In the genomic region with DNA sequence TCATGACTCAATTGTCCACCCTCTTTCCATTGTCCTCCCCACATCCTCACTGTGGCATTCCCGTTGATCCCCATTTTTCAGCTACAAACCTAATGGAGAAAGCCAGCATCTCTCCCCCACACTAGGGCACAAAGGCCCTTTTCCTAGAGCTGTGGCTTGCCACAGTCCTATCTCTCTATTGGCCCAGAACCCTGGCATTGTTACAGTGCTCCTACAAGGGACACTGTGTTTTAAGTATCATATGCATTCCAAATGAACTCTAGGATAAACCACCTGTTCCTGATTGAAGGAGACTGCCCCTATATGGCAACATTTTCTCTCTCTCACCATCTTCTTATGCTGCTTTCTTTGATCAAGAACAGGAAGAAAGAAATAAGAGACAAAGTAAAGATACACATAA, we compare ENCODE assay signal across 19 cellular contexts.
DNase-seq lines count a peak whose midpoint lies in the region; ATAC-seq and TF ChIP-seq lines count a peak whose summit lies in the region.
"Had no signal": no experiment of that assay in that cellular context is flagged by ENCODE, and none has a peak within 500 bp of the region (broad histone marks: within the 10 kb centered on the region; RNA-seq: fewer than 3 reads in every experiment).

No MANE protein-coding gene starts in this region.

- H3K4me3 ChIP-seq in SJCRH30 (no peak overlapping the region), thymus (ENCODE audit: low read length) (no peak overlapping the region)
- H3K4me3 ChIP-seq: BLaER1 treated with 17β-estradiol and CSF1 and Interleukin-3, amounts not matched to agents 10 nM and 100 nM had no signal

- TF ChIP-seq POLR2A in GM18505 (IDR thresholded peaks at IDR 0.05; ENCODE audit: borderline replicate concordance, extremely low read depth, insufficient read depth, insufficient read length), result no peak

- H3K36me3 Mint-ChIP-seq in activated naive CD4-positive, alpha-beta T cell treated with anti-CD3 and anti-CD28 coated beads, Interleukin-2, amount 50 U/mL, for 24 hours, result no peaks in the 10 kb centered on the region
- peaks cover 6% of the 10 kb centered on the region for H3K36me3 Mint-ChIP-seq in activated naive CD4-positive, alpha-beta T cell treated with anti-CD3 and anti-CD28 coated beads, Interleukin-2, amount 10 ng/mL, durations not matched to agents 7 days and 5 days
- peaks cover 7% of the 10 kb centered on the region for H3K36me3 Mint-ChIP-seq in effector memory CD8-positive, alpha-beta T cell (ENCODE audit: insufficient read depth)
- H3K36me3 Mint-ChIP-seq in endothelial cell (ENCODE audit: low read depth, unreplicated experiment), result no peaks in the 10 kb centered on the region

- H3K4me3 Mint-ChIP-seq in activated naive CD4-positive, alpha-beta T cell treated with anti-CD3 and anti-CD28 coated beads, Interleukin-2, amount 50 U/mL, for 24 hours, result no peak overlapping the region
- H3K4me3 Mint-ChIP-seq in activated naive CD4-positive, alpha-beta T cell treated with anti-CD3 and anti-CD28 coated beads, Interleukin-2, amount 10 ng/mL, durations not matched to agents 7 days and 5 days, result no peak overlapping the region
- H3K4me3 Mint-ChIP-seq in effector memory CD8-positive, alpha-beta T cell, result no peak overlapping the region
- no peak overlapping the region for H3K4me3 Mint-ChIP-seq in endothelial cell (ENCODE audit: unreplicated experiment)

- H3K36me3 ChIP-seq in SJCRH30 (no peaks in the 10 kb centered on the region), thymus (ENCODE audit: control insufficient read depth, insufficient read depth) (no peaks in the 10 kb centered on the region)

- DNase-seq in activated naive CD4-positive, alpha-beta T cell treated with anti-CD3 and anti-CD28 coated beads, Interleukin-2, amount 10 ng/mL, durations not matched to agents 7 days and 5 days, result no peak
- DNase-seq in SJCRH30 (peak; percentile 28 to 70), endothelial cell (ENCODE audit: low spot score) (no peak), T-helper 9 cell (no peak)
- DNase-seq in effector memory CD8-positive, alpha-beta T cell, result no peak
- DNase-seq: Caco-2, EL, H7, NCI-H1048, NCI-H1436 treated with DMSO at 0.1 percent for 48 hours, NCI-H2081, NCI-H748 treated with DMSO at 0.1 percent for 48 hours, PC-3 had no signal

- H3K27ac ChIP-seq in SJCRH30 (no peak overlapping the region), thymus (ENCODE audit: low read depth) (peak overlapping the region; percentile 61)
- H3K27ac ChIP-seq: BLaER1 treated with 17β-estradiol and CSF1 and Interleukin-3, amounts not matched to agents 10 nM and 100 nM; KMS-11; RWPE1 had no signal

- no peak for TF ChIP-seq CTCF in endothelial cell (IDR thresholded peaks at IDR 0.05; ENCODE audit: unreplicated experiment)

- WGBS in thymus, result 98% methylated on average over 1 of the region's 1 CpG

- CTCF ChIA-PET in activated naive CD4-positive, alpha-beta T cell treated with anti-CD3 and anti-CD28 coated beads, Interleukin-2, amount 10 ng/mL, durations not matched to agents 7 days and 5 days (lab: Charles Lee), result interaction anchor here (1.4 kb wide), 1 partner anchor 299 kb away, joined by 5 read pairs; no protein-coding TSS in a partner anchor

- no peaks in the 10 kb centered on the region for H3K27me3 ChIP-seq in SJCRH30
- no peaks in the 10 kb centered on the region for H3K27me3 ChIP-seq in thymus (ENCODE audit: control insufficient read depth, insufficient read depth)
- H3K27me3 ChIP-seq: BLaER1 treated with 17β-estradiol and CSF1 and Interleukin-3, amounts not matched to agents 10 nM and 100 nM had no signal

- peaks cover 6% of the 10 kb centered on the region; the same call in 1 of the 2 replicates for H3K4me1 ChIP-seq in SJCRH30
- peaks cover 27% of the 10 kb centered on the region for H3K4me1 ChIP-seq in thymus (ENCODE audit: control insufficient read depth, insufficient read depth, low read length)
- H3K4me1 ChIP-seq: Caco-2 had no signal

- H3K4me1 Mint-ChIP-seq in activated naive CD4-positive, alpha-beta T cell treated with anti-CD3 and anti-CD28 coated beads, Interleukin-2, amount 50 U/mL, for 24 hours, result peaks cover 74% of the 10 kb centered on the region
- H3K4me1 Mint-ChIP-seq in activated naive CD4-positive, alpha-beta T cell treated with anti-CD3 and anti-CD28 coated beads, Interleukin-2, amount 10 ng/mL, durations not matched to agents 7 days and 5 days, result peaks cover 52% of the 10 kb centered on the region
- H3K4me1 Mint-ChIP-seq in effector memory CD8-positive, alpha-beta T cell (ENCODE audit: low read depth in 2 of 2), result peaks cover 27 to 41% of the 10 kb centered on the region in 2 donors
- H3K4me1 Mint-ChIP-seq in endothelial cell (ENCODE audit: unreplicated experiment), result peaks cover 18% of the 10 kb centered on the region

- H3K9me3 ChIP-seq in SJCRH30 (replicated peaks) (no peaks in the 10 kb centered on the region), thymus (ENCODE audit: control insufficient read depth) (no peaks in the 10 kb centered on the region)
- H3K9me3 ChIP-seq: BLaER1 treated with 17β-estradiol and CSF1 and Interleukin-3, amounts not matched to agents 10 nM and 100 nM; Caco-2 had no signal

- peak overlapping the region; percentile 3 for H3K27ac Mint-ChIP-seq in activated naive CD4-positive, alpha-beta T cell treated with anti-CD3 and anti-CD28 coated beads, Interleukin-2, amount 50 U/mL, for 24 hours
- no peak overlapping the region for H3K27ac Mint-ChIP-seq in activated naive CD4-positive, alpha-beta T cell treated with anti-CD3 and anti-CD28 coated beads, Interleukin-2, amount 10 ng/mL, durations not matched to agents 7 days and 5 days
- peak overlapping the region; percentile 0 to 82 for H3K27ac Mint-ChIP-seq in effector memory CD8-positive, alpha-beta T cell
- H3K27ac Mint-ChIP-seq in endothelial cell (ENCODE audit: unreplicated experiment), result no peak overlapping the region

- ATAC-seq in effector memory CD8-positive, alpha-beta T cell (replicated peaks), result no peak
- ATAC-seq in GM18505 (IDR thresholded peaks at IDR 0.05; ENCODE audit: unreplicated experiment), result no peak
- ATAC-seq: PC-3 had no signal

- H3K27me3 Mint-ChIP-seq in activated naive CD4-positive, alpha-beta T cell treated with anti-CD3 and anti-CD28 coated beads, Interleukin-2, amount 50 U/mL, for 24 hours, result no peaks in the 10 kb centered on the region
- no peaks in the 10 kb centered on the region for H3K27me3 Mint-ChIP-seq in activated naive CD4-positive, alpha-beta T cell treated with anti-CD3 and anti-CD28 coated beads, Interleukin-2, amount 10 ng/mL, durations not matched to agents 7 days and 5 days
- H3K27me3 Mint-ChIP-seq in effector memory CD8-positive, alpha-beta T cell, result no peaks in the 10 kb centered on the region
- H3K27me3 Mint-ChIP-seq in endothelial cell (ENCODE audit: unreplicated experiment), result peaks cover 1% of the 10 kb centered on the region

- H3K9me3 Mint-ChIP-seq in activated naive CD4-positive, alpha-beta T cell treated with anti-CD3 and anti-CD28 coated beads, Interleukin-2, amount 50 U/mL, for 24 hours, result peaks cover 4% of the 10 kb centered on the region
- no peaks in the 10 kb centered on the region for H3K9me3 Mint-ChIP-seq in activated naive CD4-positive, alpha-beta T cell treated with anti-CD3 and anti-CD28 coated beads, Interleukin-2, amount 10 ng/mL, durations not matched to agents 7 days and 5 days
- H3K9me3 Mint-ChIP-seq in effector memory CD8-positive, alpha-beta T cell, result no peaks in the 10 kb centered on the region
- H3K9me3 Mint-ChIP-seq in endothelial cell (ENCODE audit: unreplicated experiment), result no peaks in the 10 kb centered on the region

Comparison
In these comparisons a context has a peak if more than half of its experiments do, and no peak if none do; other contexts are left out.
1. H3K27ac Mint-ChIP-seq: peak in activated naive CD4-positive, alpha-beta T cell treated with anti-CD3 and anti-CD28 coated beads, Interleukin-2, amount 50 U/mL, for 24 hours (single experiment) and effector memory CD8-positive, alpha-beta T cell (2 of 2); none in activated naive CD4-positive, alpha-beta T cell treated with anti-CD3 and anti-CD28 coated beads, Interleukin-2, amount 10 ng/mL, durations not matched to agents 7 days and 5 days (single experiment) and endothelial cell (single experiment).
2. DNase-seq: peak in SJCRH30 (2 of 2); none in activated naive CD4-positive, alpha-beta T cell treated with anti-CD3 and anti-CD28 coated beads, Interleukin-2, amount 10 ng/mL, durations not matched to agents 7 days and 5 days (single experiment), effector memory CD8-positive, alpha-beta T cell (0 of 3), endothelial cell (single experiment) and T-helper 9 cell (single experiment).